Comparison of ENCODE assay signal across 21 cellular contexts in genomic region chr2:110107092-110108079, GRCh38. TPM values are rescaled to one million over a fixed set of nuclear protein-coding genes. Genes with fewer than 3 reads are reported as not detected.
DNase-seq lines count a peak whose midpoint lies in the region; ATAC-seq and TF ChIP-seq lines count a peak whose summit lies in the region.
"Had no signal": no experiment of that assay in that cellular context is flagged by ENCODE, and none has a peak within 500 bp of the region (broad histone marks: within the 10 kb centered on the region; RNA-seq: fewer than 3 reads in every experiment).

No MANE protein-coding gene starts in this region.

- intact Hi-C loops in heart left ventricle (cut with DNase I): loop anchor here in 1 of 10 donors (2.0 kb wide), 1 partner anchor 31 kb away; no protein-coding TSS in a partner anchor
- intact Hi-C loops in Right ventricle myocardium superior (cut with DNase I): no loop called here
- intact Hi-C loops in MCF 10A (cut with micrococcal nuclease): no loop called here
- intact Hi-C loops in left colon (cut with DNase I, micrococcal nuclease): no loop called here
- intact Hi-C loops in upper lobe of right lung (cut with DNase I): no loop called here

- ATAC-seq in heart left ventricle (peak in 1 of 4 donors; percentile 47), Right ventricle myocardium superior (ENCODE audit: poor library complexity) (no peak), left colon (peak; percentile 62), upper lobe of right lung (no peak), HG02973 (IDR thresholded peaks at IDR 0.05; ENCODE audit: unreplicated experiment) (no peak)
- ATAC-seq: activated CD8-positive, alpha-beta memory T cell treated with anti-CD3 and anti-CD28 coated beads, Interleukin-2, amount 10 ng/mL, durations not matched to agents 7 days and 5 days; psoas muscle had no signal

- no peaks in the 10 kb centered on the region for H3K27me3 Mint-ChIP-seq in MCF 10A (ENCODE audit: insufficient read depth, unreplicated experiment)

- POLR2A ChIA-PET in MCF 10A (lab: Yijun Ruan, JAX): interaction anchor here (0.6 to 1.3 kb wide), 3 partner anchors 14 to 27 kb away, joined by 3 to 4 read pairs (median 3); no protein-coding TSS in a partner anchor

- H3K4me3 Mint-ChIP-seq in MCF 10A (ENCODE audit: unreplicated experiment): no peak overlapping the region
- H3K4me3 Mint-ChIP-seq: activated CD8-positive, alpha-beta memory T cell treated with anti-CD3 and anti-CD28 coated beads, Interleukin-2, amount 10 ng/mL, durations not matched to agents 7 days and 5 days; immature natural killer cell; neural crest cell had no signal

- TF ChIP-seq CTCF in heart left ventricle (IDR thresholded peaks at IDR 0.05) (no peak), MCF 10A (IDR thresholded peaks at IDR 0.05; ENCODE audit: unreplicated experiment) (no peak), upper lobe of right lung (IDR thresholded peaks at IDR 0.05) (no peak)

- no TSS peak for BruUV-seq in MCF 10A (replicated peaks; lab: Mats Ljungman, UMichigan)

- WGBS in heart left ventricle, 4 donors: 80 to 90% (median 88%) methylated on average over 3 of the region's 3 CpGs

- H3K27ac Mint-ChIP-seq in MCF 10A (ENCODE audit: low read depth, unreplicated experiment): peak overlapping the region; percentile 6
- H3K27ac Mint-ChIP-seq: activated CD8-positive, alpha-beta memory T cell treated with anti-CD3 and anti-CD28 coated beads, Interleukin-2, amount 10 ng/mL, durations not matched to agents 7 days and 5 days; immature natural killer cell had no signal

- no peaks in the 10 kb centered on the region for H3K36me3 Mint-ChIP-seq in MCF 10A (ENCODE audit: insufficient read depth, unreplicated experiment)
- H3K36me3 Mint-ChIP-seq: activated CD8-positive, alpha-beta memory T cell treated with anti-CD3 and anti-CD28 coated beads, Interleukin-2, amount 10 ng/mL, durations not matched to agents 7 days and 5 days; immature natural killer cell had no signal

- CTCF ChIA-PET in MCF 10A (lab: Yijun Ruan, JAX): interaction anchor here (1.3 kb wide), 2 partner anchors 9 to 50 kb away, joined by 3 to 5 read pairs; partner anchors contain the start of gene MALL

- DNase-seq in heart left ventricle (no peak), Right ventricle myocardium superior (no peak), MCF 10A (ENCODE audit: unreplicated experiment) (no peak), left colon (peak; percentile 53 to 70), upper lobe of right lung (no peak), NCI-H1436 treated with DMSO at 0.1 percent for 48 hours (lab: John Stamatoyannopoulos, UW) (no peak), HCEC 1CT (no peak)
- DNase-seq: 8988T; activated CD4-positive, alpha-beta T cell treated with anti-CD3 and anti-CD28 coated beads for 1 hour; activated CD8-positive, alpha-beta memory T cell treated with anti-CD3 and anti-CD28 coated beads, Interleukin-2, amount 10 ng/mL, durations not matched to agents 7 days and 5 days; adrenal gland; glutamatergic neuron; immature natural killer cell; NCI-H1417 treated with DMSO at 0.1 percent for 48 hours; psoas muscle; SIG-M5; spleen; trophoblast cell had no signal

- peak overlapping the region in 7 of 12 donors; percentile 5 to 34 (median 32) for H3K27ac ChIP-seq in heart left ventricle
- H3K27ac ChIP-seq in upper lobe of right lung: peak overlapping the region; percentile 36
- H3K27ac ChIP-seq: adrenal gland, psoas muscle, spleen had no signal

- no peak for TF ChIP-seq POLR2A in heart left ventricle (IDR thresholded peaks at IDR 0.05)

- H3K9me3 ChIP-seq in heart left ventricle (peaks cover 0 to 6% (median 0%) of the 10 kb centered on the region in 12 donors), upper lobe of right lung (no peaks in the 10 kb centered on the region)
- H3K9me3 ChIP-seq: adrenal gland, psoas muscle had no signal

- peaks cover 32% of the 10 kb centered on the region for H3K4me1 Mint-ChIP-seq in MCF 10A (ENCODE audit: insufficient read depth, unreplicated experiment)
- H3K4me1 Mint-ChIP-seq: immature natural killer cell, neural crest cell had no signal

- H3K27me3 ChIP-seq in heart left ventricle (no peaks in the 10 kb centered on the region), upper lobe of right lung (no peaks in the 10 kb centered on the region)

- peaks cover 11% of the 10 kb centered on the region for H3K9me3 Mint-ChIP-seq in MCF 10A (ENCODE audit: unreplicated experiment)
- H3K9me3 Mint-ChIP-seq: immature natural killer cell had no signal

- H3K36me3 ChIP-seq in heart left ventricle (peaks cover 0 to 4% (median 0%) of the 10 kb centered on the region in 9 donors), upper lobe of right lung (no peaks in the 10 kb centered on the region)
- H3K36me3 ChIP-seq: adrenal gland, spleen had no signal

- H3K4me3 ChIP-seq in heart left ventricle (no peak overlapping the region), upper lobe of right lung (no peak overlapping the region)
- H3K4me3 ChIP-seq: adrenal gland, psoas muscle, spleen had no signal

- H3K4me1 ChIP-seq in heart left ventricle (peaks cover 0 to 42% (median 10%) of the 10 kb centered on the region in 12 donors), upper lobe of right lung (peaks cover 15% of the 10 kb centered on the region)
- H3K4me1 ChIP-seq: adrenal gland, psoas muscle had no signal

RNA-seq across cellular contexts. Expression of gene MALL, which starts 8.2 kb away (rescaled TPM):
- total RNA-seq in heart left ventricle (10 to 100 TPM in 8 of 9 donors, 1 to 10 TPM in 1; 8.0 to 36.7 (median 16.5) TPM), Right ventricle myocardium superior (9.9 TPM), MCF 10A (2022) (0.83 and 1.8 TPM in 2 replicates), left colon (100 to 1,000 TPM; 368 to 561 TPM), upper lobe of right lung (154 TPM)
- polyA plus RNA-seq in heart left ventricle: 10 to 100 TPM in 1 of 2 donors, 1 to 10 TPM in 1; 6.9 to 13.6 TPM
- total RNA-seq: activated CD8-positive, alpha-beta memory T cell treated with anti-CD3 and anti-CD28 coated beads, Interleukin-2, amount 10 ng/mL, durations not matched to agents 7 days and 5 days; LHCN-M2 had no signal
- polyA plus RNA-seq: immature natural killer cell had no signal

Comparison
In these comparisons a context has a peak if more than half of its experiments do, and no peak if none do; other contexts are left out.
1. DNase-seq: peak in left colon (2 of 2); none in heart left ventricle (0 of 5), Right ventricle myocardium superior (single experiment), MCF 10A (single experiment), upper lobe of right lung (single experiment), NCI-H1436 treated with DMSO at 0.1 percent for 48 hours (single experiment) and HCEC 1CT (single experiment).